Comparison of ENCODE assay signal across 19 cellular contexts in genomic region chr17:78831688-78832540, GRCh38. TPM values are rescaled to one million over a fixed set of nuclear protein-coding genes. Genes with fewer than 3 reads are reported as not detected.
DNase-seq lines count a peak whose midpoint lies in the region; FAIRE-seq and TF ChIP-seq lines count a peak whose summit lies in the region.
"Had no signal": no experiment of that assay in that cellular context is flagged by ENCODE, and none has a peak within 500 bp of the region (broad histone marks: within the 10 kb centered on the region; RNA-seq: fewer than 3 reads in every experiment).

No MANE protein-coding gene starts in this region.

- H3K27me3 Mint-ChIP-seq in type B pancreatic cell = no peaks in the 10 kb centered on the region

- peaks cover 27% of the 10 kb centered on the region for H3K36me3 Mint-ChIP-seq in type B pancreatic cell

- no peaks in the 10 kb centered on the region for H3K9me3 Mint-ChIP-seq in type B pancreatic cell
- H3K9me3 Mint-ChIP-seq: HFFc6 had no signal

- TF ChIP-seq POLR2A in GM12891 (IDR thresholded peaks at IDR 0.05; ENCODE audit: low read depth, low read length) = no peak

- H3K27ac Mint-ChIP-seq in type B pancreatic cell = peak overlapping the region; percentile 37

- TF ChIP-seq CTCF in type B pancreatic cell (conservative IDR thresholded peaks at IDR 0.05) = no peak

- DNase-seq in NCI-H2196 (lab: John Stamatoyannopoulos, UW; ENCODE audit: unreplicated experiment) = peak; percentile 22
- no peak for DNase-seq in NCI-H2196 treated with DMSO at 0.1 percent for 48 hours (lab: John Stamatoyannopoulos, UW; ENCODE audit: unreplicated experiment)
- DNase-seq in DMS53 treated with DMSO at 0.1 percent for 48 hours (lab: John Stamatoyannopoulos, UW; ENCODE audit: unreplicated experiment) = peak; percentile 78
- no peak for DNase-seq in type B pancreatic cell (ENCODE audit: extremely low spot score, unreplicated experiment)
- DNase-seq in cortex of kidney (lab: John Stamatoyannopoulos, UW) = no peak
- no peak for DNase-seq in stimulated activated CD4-positive, alpha-beta T cell treated with anti-CD3 and anti-CD28 coated beads, Interleukin-4, amount 100 ng/mL, for 24 hours
- no peak for DNase-seq in GM12891 (ENCODE audit: insufficient read length, low spot score)
- DNase-seq: C1 segment of cervical spinal cord, Caco-2, HFFc6, NCI-H1048, NCI-H187, NCI-H2171 treated with DMSO at 0.1 percent for 48 hours, NCI-H510A treated with DMSO at 0.1 percent for 48 hours, PC-3 had no signal

- no peak overlapping the region for H3K4me3 Mint-ChIP-seq in type B pancreatic cell
- H3K4me3 Mint-ChIP-seq: HFFc6 had no signal

- H3K4me1 Mint-ChIP-seq in type B pancreatic cell (ENCODE audit: unreplicated experiment) = no peaks in the 10 kb centered on the region

- FAIRE-seq in islet of Langerhans (lab: Jason Lieb, UNC) (peak; percentile 9), GM12891 (lab: Jason Lieb, UNC) (no peak)
- FAIRE-seq: A204.1, H1, K562 had no signal

TF ChIP-seq in GM12891, 5 proteins besides CTCF, POLR2A, EP300 and RAD21:
- TF ChIP-seq POU2F2 (IDR thresholded peaks at IDR 0.05; ENCODE audit: low read depth, low read length) (no peak), TAF1 (IDR thresholded peaks at IDR 0.05; ENCODE audit: low read depth, low read length) (no peak), POLR2AphosphoS5 (IDR thresholded peaks at IDR 0.05; ENCODE audit: low read depth, low read length) (no peak), PAX5 (IDR thresholded peaks at IDR 0.05; ENCODE audit: insufficient read depth, low read length, severe bottlenecking) (no peak), SPI1 (IDR thresholded peaks at IDR 0.05; ENCODE audit: low read depth, low read length) (no peak)

RNA-seq across cellular contexts. Expression of gene USP36, which starts 8.7 kb away (rescaled TPM):
- 53.4 and 58.6 TPM in 2 replicates for total RNA-seq in type B pancreatic cell (ENCODE audit: low replicate concordance)
- polyA plus RNA-seq in GM12891 (2012; ENCODE audit: low read depth, missing spikeins) = 27.4 TPM

RNA-seq across cellular contexts. Expression of gene CYTH1, which starts 49.8 kb away (rescaled TPM):
- total RNA-seq in type B pancreatic cell (ENCODE audit: low replicate concordance) = 18.8 and 30.3 TPM in 2 replicates
- polyA plus RNA-seq in GM12891 (2012; ENCODE audit: low read depth, missing spikeins) = 171 TPM

Comparison
In these comparisons a context has a peak if more than half of its experiments do, and no peak if none do; other contexts are left out.
1. DNase-seq: peak in NCI-H2196 (single experiment) and DMS53 treated with DMSO at 0.1 percent for 48 hours (single experiment); none in NCI-H2196 treated with DMSO at 0.1 percent for 48 hours (single experiment), type B pancreatic cell (single experiment), cortex of kidney (single experiment), stimulated activated CD4-positive, alpha-beta T cell treated with anti-CD3 and anti-CD28 coated beads, Interleukin-4, amount 100 ng/mL, for 24 hours (single experiment) and GM12891 (single experiment).